In the genomic region with DNA sequence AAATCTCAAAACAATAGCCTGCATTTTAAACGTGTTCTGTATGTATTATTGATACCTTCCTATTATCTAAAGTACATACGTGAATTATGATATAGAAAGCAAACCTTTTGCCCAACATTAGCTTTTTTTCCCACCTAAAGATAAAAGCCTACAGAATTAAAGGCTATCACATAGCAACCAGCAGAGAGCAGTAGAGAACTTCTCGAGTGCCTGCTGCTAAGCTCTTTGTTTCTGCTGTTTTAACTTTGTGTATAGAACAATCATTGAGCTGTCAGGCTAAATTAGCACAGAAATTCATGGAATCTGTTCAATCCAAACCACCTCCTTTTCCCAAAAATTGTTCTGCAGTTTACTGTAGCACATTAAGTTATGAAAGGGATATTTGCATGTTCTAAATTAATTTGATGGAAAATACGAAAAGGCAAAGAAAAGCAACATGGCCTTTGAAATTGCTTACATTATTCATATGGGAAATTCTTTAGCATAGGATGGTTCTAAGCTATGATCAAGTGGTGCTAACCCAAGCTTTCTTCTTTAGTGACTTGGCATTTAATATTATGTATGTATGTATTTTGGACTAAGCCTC, we compare ENCODE assay signal across 8 cellular contexts.
A peak's percentile ranks its signal among the peaks of the same experiment; 100 is the strongest.
DNase-seq lines count a peak whose midpoint lies in the region; ATAC-seq, FAIRE-seq and TF ChIP-seq lines count a peak whose summit lies in the region.

No MANE protein-coding gene starts in this region.

- no peaks in the 10 kb centered on the region for H3K9me1 ChIP-seq in K562 (ENCODE audit: control insufficient read depth, insufficient read depth, low read length)

- TF ChIP-seq EP300 in K562 (IDR thresholded peaks at IDR 0.05; ENCODE audit: low read length): no peak

- H3K79me2 ChIP-seq in K562 (ENCODE audit: control insufficient read depth, insufficient read depth, low read length): no peaks in the 10 kb centered on the region

- peak; percentile 67 to 86 for TF ChIP-seq RAD21 in K562 (CRISPR knock-in tag; conservative IDR thresholded peaks at IDR 0.05 in 1 of 2, IDR thresholded peaks at IDR 0.05 in 1 of 2)

- in situ Hi-C loops in ACHN (cut with HindIII; ENCODE audit: low pct_ligation_motif_present, low pct_unique_long_range_greater_than_20kb, low sequenced_read_pairs): no loop called here
- in situ Hi-C loops in K562 (cut with MboI): loop anchor here (25.0 kb wide), 1 partner anchor 1694 kb away; no protein-coding TSS in a partner anchor

- FAIRE-seq in K562 (lab: Jason Lieb, UNC): no peak

- no peak overlapping the region for H2AFZ ChIP-seq in K562 (ENCODE audit: low read depth, low read length)

- WGBS in K562 (ENCODE audit: insufficient coverage, low coverage, missing lambda C conversion rate): 2% methylated on average over 4 of the region's 4 CpGs

- no peak for TF ChIP-seq POLR2A in K562 (conservative IDR thresholded peaks at IDR 0.05)

- ATAC-seq in K562: no peak

- intact Hi-C loops in K562 (cut with micrococcal nuclease): loop anchor here (5.0 kb wide), 1 partner anchor 519 kb away; no protein-coding TSS in a partner anchor

- TF ChIP-seq CTCF in GM12865 (IDR thresholded peaks at IDR 0.05; ENCODE audit: insufficient read depth, low read depth, low read length, missing control alignments) (peak; percentile 56), K562 (IDR thresholded peaks at IDR 0.05 in 2 of 3, conservative IDR thresholded peaks at IDR 0.05 in 1 of 3; ENCODE audit: insufficient read depth in 2 of 3, low read depth in 1 of 3, low read length in 3 of 3) (peak in 2 of 3 experiments; percentile 46 to 55; a peak in 3 of 6 replicates)

- POLR2A ChIA-PET in K562 (lab: Yijun Ruan, JAX): no interaction called here

- H3K4me3 ChIP-seq in GM12865 (ENCODE audit: low read depth, low read length) (no peak overlapping the region), K562 (no peak overlapping the region)

- no peaks in the 10 kb centered on the region for H4K20me1 ChIP-seq in K562 (replicated peaks; ENCODE audit: control insufficient read depth, insufficient read depth, low read length)

- no peaks in the 10 kb centered on the region for H3K27me3 ChIP-seq in K562 (ENCODE audit: control insufficient read depth in 2 of 2, insufficient read depth in 2 of 2, low read length in 2 of 2)

- H3K9me3 ChIP-seq in K562 (replicated peaks; ENCODE audit: control insufficient read depth, insufficient read depth, low read depth, low read length): no peaks in the 10 kb centered on the region

- CTCF ChIA-PET in K562 (lab: Yijun Ruan, JAX; ENCODE audit: low intra/inter-chr PET ratio): no interaction called here

- H3K36me3 ChIP-seq in K562 (ENCODE audit: control insufficient read depth, insufficient read depth, low read length): no peaks in the 10 kb centered on the region

- H3K4me1 ChIP-seq in K562 (replicated peaks in 1 of 2; ENCODE audit: control insufficient read depth in 2 of 2, insufficient read depth in 2 of 2, low read length in 2 of 2): no peaks in the 10 kb centered on the region

- no TSS peak for BruUV-seq in K562 (replicated peaks; lab: Mats Ljungman, UMichigan)

- H3K9ac ChIP-seq in K562 (ENCODE audit: insufficient read depth in 1 of 2, low read depth in 2 of 2, low read length in 2 of 2): no peak overlapping the region

- DNase-seq in ACHN (peak; percentile 41), GM12865 (ENCODE audit: low read depth) (peak; percentile 46), NAMALWA (ENCODE audit: low spot score) (peak; percentile 60), K562 (ENCODE audit: extremely low read depth in 1 of 4, low spot score in 3 of 4) (peak in 2 of 4 experiments; percentile 13 to 28), lung microvascular endothelial cell (ENCODE audit: low read depth in 2 of 2) (peak; percentile 53 to 65), mucosa of gallbladder (ENCODE audit: low spot score) (no peak), NCI-H2227 treated with DMSO at 0.1 percent for 48 hours (lab: John Stamatoyannopoulos, UW) (no peak)
- no peak for DNase-seq in stimulated activated CD4-positive, alpha-beta T cell treated with anti-CD3 and anti-CD28 coated beads, Interleukin-12 subunit alpha, Interleukin-12 subunit beta, amount 100 ng/mL, for 4 hours

- H3K4me2 ChIP-seq in K562 (ENCODE audit: insufficient read depth, low read length): no peak overlapping the region

- no peak overlapping the region for H3K27ac ChIP-seq in K562 (ENCODE audit: extremely low read depth, low read depth, low read length)

TF ChIP-seq in K562, 482 proteins besides CTCF, POLR2A, EP300 and RAD21:
- TF ChIP-seq DEAF1 (CRISPR knock-in tag; IDR thresholded peaks at IDR 0.05): 0 out of 2 replicates have a peak, but pooled peaks have one; percentile 22
- TF ChIP-seq SMC3 (conservative IDR thresholded peaks at IDR 0.05; ENCODE audit: insufficient read depth, low read depth, low read length): 0 out of 2 replicates have a peak, but pooled peaks have one; percentile 39
- TF ChIP-seq SNIP1 (IDR thresholded peaks at IDR 0.05; ENCODE audit: low read depth): no peak
- no peak for TF ChIP-seq HMG20B (CRISPR knock-in tag; IDR thresholded peaks at IDR 0.05)
- TF ChIP-seq ZNF740 (CRISPR knock-in tag; IDR thresholded peaks at IDR 0.05): no peak
- TF ChIP-seq ZNF740 (tag; IDR thresholded peaks at IDR 0.05): no peak

Comparison
In these comparisons a context has a peak if more than half of its experiments do, and no peak if none do; other contexts are left out.
1. DNase-seq: peak in ACHN (single experiment), GM12865 (single experiment), NAMALWA (single experiment) and lung microvascular endothelial cell (2 of 2); none in mucosa of gallbladder (single experiment), stimulated activated CD4-positive, alpha-beta T cell treated with anti-CD3 and anti-CD28 coated beads, Interleukin-12 subunit alpha, Interleukin-12 subunit beta, amount 100 ng/mL, for 4 hours (single experiment) and NCI-H2227 treated with DMSO at 0.1 percent for 48 hours (single experiment).